22 cellular contexts compared by ENCODE assay signal in genomic region chr6:38364775-38365174, GRCh38.
A peak's percentile ranks its signal among the peaks of the same experiment; 100 is the strongest.
DNase-seq lines count a peak whose midpoint lies in the region; ATAC-seq, FAIRE-seq and TF ChIP-seq lines count a peak whose summit lies in the region.
"Had no signal": no experiment of that assay in that cellular context is flagged by ENCODE, and none has a peak within 500 bp of the region (broad histone marks: within the 10 kb centered on the region; RNA-seq: fewer than 3 reads in every experiment).

No MANE protein-coding gene starts in this region.

- H3K4me3 ChIP-seq in mammary epithelial cell (replicated peaks in 1 of 3; ENCODE audit: insufficient read depth in 1 of 3, low read depth in 2 of 3, low read length in 3 of 3) (no peak overlapping the region), breast epithelium (no peak overlapping the region), bronchial epithelial cell (ENCODE audit: low read depth, low read length) (no peak overlapping the region), mesenchymal stem cell (ENCODE audit: insufficient read depth in 1 of 2, low read depth in 1 of 2, low read length in 2 of 2) (no peak overlapping the region)
- H3K4me3 ChIP-seq in naive thymus-derived CD4-positive, alpha-beta T cell (ENCODE audit: low read length), result no peak overlapping the region
- H3K4me3 ChIP-seq: A549, GM12878, GM23338 had no signal

- ATAC-seq in HG02571 (IDR thresholded peaks at IDR 0.05; ENCODE audit: unreplicated experiment) (no peak), HG02938 (IDR thresholded peaks at IDR 0.05; ENCODE audit: unreplicated experiment) (no peak)
- ATAC-seq in naive thymus-derived CD4-positive, alpha-beta T cell, result no peak
- ATAC-seq: A549, GM12878, GM23338, HepG2 had no signal

- H2BK5ac ChIP-seq in mesenchymal stem cell (ENCODE audit: low read depth, low read length, poor library complexity, severe bottlenecking), result no peak overlapping the region

- H2AFZ ChIP-seq in mammary epithelial cell (ENCODE audit: low read depth, low read length) (no peak overlapping the region), mesenchymal stem cell (ENCODE audit: low read depth, low read length) (no peak overlapping the region)
- H2AFZ ChIP-seq: GM23338 had no signal

- H3K27ac ChIP-seq in mammary epithelial cell (ENCODE audit: insufficient read depth, low read depth, low read length) (no peak overlapping the region), breast epithelium (no peak overlapping the region), mesenchymal stem cell (ENCODE audit: low read length, poor library complexity, severe bottlenecking) (no peak overlapping the region)
- H3K27ac ChIP-seq in naive thymus-derived CD4-positive, alpha-beta T cell (ENCODE audit: low read depth, low read length), result no peak overlapping the region
- H3K27ac ChIP-seq: 22Rv1, A549, C4-2B had no signal

- BruUV-seq in mammary epithelial cell (replicated peaks; lab: Mats Ljungman, UMichigan), result no TSS peak

- no peaks in the 10 kb centered on the region for H3K79me2 ChIP-seq in mammary epithelial cell (ENCODE audit: insufficient read depth, low read length)

- no peaks in the 10 kb centered on the region for H3K4me1 ChIP-seq in mammary epithelial cell (ENCODE audit: insufficient read depth, low read length)
- no peaks in the 10 kb centered on the region for H3K4me1 ChIP-seq in breast epithelium
- no peaks in the 10 kb centered on the region for H3K4me1 ChIP-seq in mesenchymal stem cell (ENCODE audit: control insufficient read depth, insufficient read depth, low read depth, low read length)
- no peaks in the 10 kb centered on the region for H3K4me1 ChIP-seq in naive thymus-derived CD4-positive, alpha-beta T cell (ENCODE audit: control insufficient read depth in 2 of 2, insufficient read depth in 2 of 2, low read length in 2 of 2)
- H3K4me1 ChIP-seq: A549, Caco-2 had no signal

- POLR2A ChIA-PET in naive thymus-derived CD4-positive, alpha-beta T cell (lab: Charles Lee), result no interaction called here

- no peak overlapping the region for H2AK5ac ChIP-seq in mesenchymal stem cell (ENCODE audit: low read length, severe bottlenecking)

- no peak overlapping the region for H2BK120ac ChIP-seq in mesenchymal stem cell (ENCODE audit: low read depth, low read length)

- no peak overlapping the region for H3K4me3 Mint-ChIP-seq in naive thymus-derived CD4-positive, alpha-beta T cell
- H3K4me3 Mint-ChIP-seq: CD4-positive, alpha-beta T cell; GM23338 had no signal

- H3K36me3 ChIP-seq in mammary epithelial cell (ENCODE audit: insufficient read depth, low read length) (no peaks in the 10 kb centered on the region), breast epithelium (no peaks in the 10 kb centered on the region), bronchial epithelial cell (ENCODE audit: control insufficient read depth, insufficient read depth, low read length) (no peaks in the 10 kb centered on the region), mesenchymal stem cell (ENCODE audit: control insufficient read depth in 1 of 2, insufficient read depth in 2 of 2, low read depth in 1 of 2, low read length in 2 of 2) (no peaks in the 10 kb centered on the region)
- H3K36me3 ChIP-seq in naive thymus-derived CD4-positive, alpha-beta T cell (ENCODE audit: control insufficient read depth in 2 of 3, insufficient read depth in 3 of 3, low read length in 3 of 3), result no peaks in the 10 kb centered on the region

- H3K14ac ChIP-seq in mesenchymal stem cell (ENCODE audit: low read length in 2 of 2), result no peak overlapping the region

- H3K9me3 ChIP-seq in mammary epithelial cell (replicated peaks; ENCODE audit: insufficient read depth, low read length) (no peaks in the 10 kb centered on the region), breast epithelium (no peaks in the 10 kb centered on the region), mesenchymal stem cell (ENCODE audit: control insufficient read depth, low read length) (no peaks in the 10 kb centered on the region)
- no peaks in the 10 kb centered on the region for H3K9me3 ChIP-seq in naive thymus-derived CD4-positive, alpha-beta T cell (ENCODE audit: control insufficient read depth in 2 of 3, low read length in 3 of 3)
- H3K9me3 ChIP-seq: A549, Caco-2 had no signal

- intact Hi-C loops in mammary epithelial cell (cut with micrococcal nuclease) (no loop called here), breast epithelium (cut with DNase I; ENCODE audit: low total_unique reads) (no loop called here)
- intact Hi-C loops in naive thymus-derived CD4-positive, alpha-beta T cell (cut with micrococcal nuclease), result no loop called here

- H2BK15ac ChIP-seq in mesenchymal stem cell (ENCODE audit: low read depth, poor library complexity, severe bottlenecking), result no peak overlapping the region

- no peak overlapping the region for H3K9ac ChIP-seq in mammary epithelial cell (ENCODE audit: insufficient read depth, low read length)
- H3K9ac ChIP-seq in mesenchymal stem cell (ENCODE audit: low read length), result peak overlapping the region; percentile 47

- no peak overlapping the region for H2BK12ac ChIP-seq in mesenchymal stem cell (ENCODE audit: low read length in 2 of 2)

- CTCF ChIA-PET in mammary epithelial cell (lab: Charles Lee; ENCODE audit: low non-redundant PET), result no interaction called here
- CTCF ChIA-PET in naive thymus-derived CD4-positive, alpha-beta T cell (lab: Charles Lee), result no interaction called here

- DNase-seq in mammary epithelial cell, result peak; percentile 4
- DNase-seq in breast epithelium (ENCODE audit: low spot score in 2 of 2), result no peak
- peak; percentile 24 for DNase-seq in bronchial epithelial cell (ENCODE audit: low read depth)
- no peak for DNase-seq in mesenchymal stem cell
- no peak for DNase-seq in naive thymus-derived CD4-positive, alpha-beta T cell
- DNase-seq: AML-193; Caco-2; CD4-positive, alpha-beta T cell; DMS153; DMS79; HCEC 1CT; KG1 had no signal

- peaks cover 2% of the 10 kb centered on the region for H3K79me1 ChIP-seq in mesenchymal stem cell (replicated peaks; ENCODE audit: low read length, poor library complexity, severe bottlenecking)

- no peak for FAIRE-seq in bronchial epithelial cell (lab: Jason Lieb, UNC)
- FAIRE-seq: A549, D721Med, GM12878, GM19239, HepG2 had no signal

- no peak for TF ChIP-seq POLR2A in breast epithelium (IDR thresholded peaks at IDR 0.05)

- H3K27me3 ChIP-seq in mammary epithelial cell (ENCODE audit: insufficient read depth, low read length) (no peaks in the 10 kb centered on the region), breast epithelium (no peaks in the 10 kb centered on the region), bronchial epithelial cell (ENCODE audit: control insufficient read depth, insufficient read depth, low read length) (no peaks in the 10 kb centered on the region), mesenchymal stem cell (ENCODE audit: control insufficient read depth in 1 of 2, insufficient read depth in 1 of 2, low read length in 2 of 2) (no peaks in the 10 kb centered on the region)
- H3K27me3 ChIP-seq in naive thymus-derived CD4-positive, alpha-beta T cell (ENCODE audit: control insufficient read depth in 2 of 2, insufficient read depth in 2 of 2, low read length in 2 of 2), result no peaks in the 10 kb centered on the region

- WGBS in mammary epithelial cell (ENCODE audit: low coverage, missing lambda C conversion rate), result 89% methylated on average over 2 of the region's 2 CpGs
- WGBS in mesenchymal stem cell, result 100% methylated on average over 1 of the region's 2 CpGs

- H3K9me3 Mint-ChIP-seq in naive thymus-derived CD4-positive, alpha-beta T cell, result peaks cover 0 to 1% (median 0%) of the 10 kb centered on the region in 11 donors
- H3K9me3 Mint-ChIP-seq: CD4-positive, alpha-beta T cell; GM23338 had no signal

- H3K4me1 Mint-ChIP-seq in naive thymus-derived CD4-positive, alpha-beta T cell, result peaks cover 0 to 8% (median 4%) of the 10 kb centered on the region in 7 donors
- H3K4me1 Mint-ChIP-seq: GM23338 had no signal

- in situ Hi-C loops in mammary epithelial cell (cut with MboI; ENCODE audit: low sequenced_read_pairs in 2 of 2), result no loop called here

- no peaks in the 10 kb centered on the region for H4K20me1 ChIP-seq in mammary epithelial cell (ENCODE audit: insufficient read depth, low read length)

- H3K18ac ChIP-seq in mesenchymal stem cell (ENCODE audit: low read depth in 1 of 2, low read length in 2 of 2), result no peak overlapping the region

- no peak overlapping the region for H3K4ac ChIP-seq in mesenchymal stem cell (ENCODE audit: low read depth in 1 of 2, low read length in 2 of 2)

- no peak overlapping the region for H4K91ac ChIP-seq in mesenchymal stem cell (ENCODE audit: low read length)

- H4K8ac ChIP-seq in mesenchymal stem cell (ENCODE audit: low read length), result no peak overlapping the region

- H3K36me3 Mint-ChIP-seq in naive thymus-derived CD4-positive, alpha-beta T cell, result peaks cover 0 to 35% (median 0%) of the 10 kb centered on the region in 5 donors

- dilution Hi-C loops in mammary epithelial cell (cut with HindIII; ENCODE audit: low sequenced_read_pairs), result no loop called here

- no peak overlapping the region for H3K27ac Mint-ChIP-seq in naive thymus-derived CD4-positive, alpha-beta T cell
- H3K27ac Mint-ChIP-seq: CD4-positive, alpha-beta T cell; GM23338 had no signal

- TF ChIP-seq CTCF in mammary epithelial cell (conservative IDR thresholded peaks at IDR 0.05 in 1 of 2, IDR thresholded peaks at IDR 0.05 in 1 of 2; ENCODE audit: extremely low read depth in 1 of 2, insufficient read depth in 1 of 2, low read depth in 1 of 2, low read length in 2 of 2) (no peak), breast epithelium (IDR thresholded peaks at IDR 0.05) (no peak), bronchial epithelial cell (IDR thresholded peaks at IDR 0.05; ENCODE audit: insufficient read depth, low read length, severe bottlenecking) (no peak)

- no peaks in the 10 kb centered on the region for H3K27me3 Mint-ChIP-seq in naive thymus-derived CD4-positive, alpha-beta T cell
- H3K27me3 Mint-ChIP-seq: CD4-positive, alpha-beta T cell had no signal

- no peak overlapping the region for H3K23ac ChIP-seq in mesenchymal stem cell (ENCODE audit: low read length in 2 of 2)

- no peak overlapping the region for H3K4me2 ChIP-seq in mammary epithelial cell (ENCODE audit: insufficient read depth, low read depth, low read length)
- no peak overlapping the region for H3K4me2 ChIP-seq in mesenchymal stem cell (ENCODE audit: low read length, poor library complexity, severe bottlenecking)
- H3K4me2 ChIP-seq: A549, GM23338 had no signal

Comparison
In these comparisons a context has a peak if more than half of its experiments do, and no peak if none do; other contexts are left out.
1. DNase-seq: peak in mammary epithelial cell (single experiment) and bronchial epithelial cell (single experiment); none in breast epithelium (0 of 2), mesenchymal stem cell (single experiment) and naive thymus-derived CD4-positive, alpha-beta T cell (0 of 9).